ENCODE assay signal across 8 cellular contexts in genomic region chr19:49640113-49640898, GRCh38.
DNase-seq lines count a peak whose midpoint lies in the region; ATAC-seq, FAIRE-seq and TF ChIP-seq lines count a peak whose summit lies in the region.

RRAS (minus strand) TSS chr19:49640143; CDS start chr19:49640098, 45 bp downstream.

- peak; percentile 50 for ATAC-seq in GM19025 (IDR thresholded peaks at IDR 0.05; ENCODE audit: low read depth, unreplicated experiment)
- ATAC-seq in HG03342 (IDR thresholded peaks at IDR 0.05; ENCODE audit: unreplicated experiment), result peak; percentile 49
- peak; percentile 68 to 69 for ATAC-seq in activated CD4-positive, CD25-positive, alpha-beta regulatory T cell treated with anti-CD3 and anti-CD28 coated beads, Interleukin-2, amount 50 U/mL, for 24 hours

- TF ChIP-seq CTCF in AG09309 (IDR thresholded peaks at IDR 0.05; ENCODE audit: control insufficient read depth, insufficient read depth, low read depth, low read length, missing control alignments), result no peak

- DNase-seq in AG09309 (ENCODE audit: low read depth), result peak; percentile 100
- peak; percentile 99 to 100 for DNase-seq in NCI-H446 (lab: John Stamatoyannopoulos, UW)
- DNase-seq in cerebellar nuclear complex (lab: John Stamatoyannopoulos, UW), result peak; percentile 97
- DNase-seq in stimulated activated CD4-positive, alpha-beta T cell treated with anti-CD3 and anti-CD28 coated beads, Interleukin-12 subunit alpha, Interleukin-12 subunit beta, amount 100 ng/mL, for 4 hours, result peak; percentile 99

- H3K4me3 ChIP-seq in AG09309 (ENCODE audit: control insufficient read depth, low read depth, low read length), result peak within 1 kb of the TSS; percentile 74

- FAIRE-seq in islet of Langerhans (lab: Jason Lieb, UNC), result peak; percentile 58

Comparison
In these comparisons a context has a peak if more than half of its experiments do, and no peak if none do; other contexts are left out.
1. Peak in every context shown above with its lines: DNase-seq, ATAC-seq and H3K4me3 ChIP-seq.